In genomic region chr1:211654838-211655787, GRCh38 we compare ENCODE assay signal across 8 cellular contexts. TPM values are rescaled to one million over a fixed set of nuclear protein-coding genes. Genes with fewer than 3 reads are reported as not detected.
DNase-seq lines count a peak whose midpoint lies in the region; ATAC-seq, FAIRE-seq and TF ChIP-seq lines count a peak whose summit lies in the region.

No MANE protein-coding gene starts in this region.

- no peak overlapping the region for H2BK120ac ChIP-seq in neuronal stem cell (ENCODE audit: low read depth, low read length)

- peaks cover 4 to 11% of the 10 kb centered on the region in 2 donors for H3K4me1 ChIP-seq in neuronal stem cell (ENCODE audit: control insufficient read depth in 2 of 2, insufficient read depth in 1 of 2, low read depth in 1 of 2, low read length in 2 of 2)

- peak; percentile 98 for TF ChIP-seq CTCF in LNCAP (IDR thresholded peaks at IDR 0.05)
- peak; percentile 98 for TF ChIP-seq CTCF in fibroblast of mammary gland (conservative IDR thresholded peaks at IDR 0.05; ENCODE audit: control insufficient read depth, insufficient read depth, low read depth, low read length)

- no peaks in the 10 kb centered on the region for H3K9me3 Mint-ChIP-seq in activated T-cell treated with anti-CD3 and anti-CD28 coated beads, Interleukin-2, amount 50 U/mL, for 72 hours

- no peak overlapping the region for H2BK12ac ChIP-seq in neuronal stem cell (ENCODE audit: low read length)

- no peak overlapping the region for H2AK5ac ChIP-seq in neuronal stem cell (ENCODE audit: low read depth, low read length)

- no peak overlapping the region for H2BK5ac ChIP-seq in neuronal stem cell (ENCODE audit: low read length)

- H2BK15ac ChIP-seq in neuronal stem cell (ENCODE audit: low read length), result no peak overlapping the region

- H3K4me2 ChIP-seq in neuronal stem cell (ENCODE audit: insufficient read depth, low read length, poor library complexity, severe bottlenecking), result no peak overlapping the region

- no peak overlapping the region for H4K8ac ChIP-seq in neuronal stem cell (ENCODE audit: low read depth, low read length)

- no peak overlapping the region for H3K4me3 ChIP-seq in fibroblast of mammary gland (ENCODE audit: control insufficient read depth, low read depth, low read length)
- H3K4me3 ChIP-seq in neuronal stem cell (ENCODE audit: low read length in 2 of 2), result no peak overlapping the region

- no peak overlapping the region for H3K27ac ChIP-seq in neuronal stem cell (replicated peaks; ENCODE audit: low read length)

- peaks cover 0 to 14% (median 0%) of the 10 kb centered on the region in 3 experiments for H3K27me3 ChIP-seq in neuronal stem cell (ENCODE audit: control insufficient read depth in 3 of 3, insufficient read depth in 3 of 3, low read depth in 1 of 3, low read length in 3 of 3)

- H4K91ac ChIP-seq in neuronal stem cell (ENCODE audit: low read depth, low read length, poor library complexity), result no peak overlapping the region

- H3K27ac Mint-ChIP-seq in activated T-cell treated with anti-CD3 and anti-CD28 coated beads, Interleukin-2, amount 50 U/mL, for 72 hours, result no peak overlapping the region

- peak overlapping the region; percentile 74 for H2AFZ ChIP-seq in neuronal stem cell (ENCODE audit: low read length)

- H3K4ac ChIP-seq in neuronal stem cell (ENCODE audit: low read length), result no peak overlapping the region

- H3K18ac ChIP-seq in neuronal stem cell (ENCODE audit: low read length), result no peak overlapping the region

- H3K9ac ChIP-seq in neuronal stem cell (ENCODE audit: low read depth, low read length, poor library complexity), result no peak overlapping the region

- ATAC-seq in GM21723 (IDR thresholded peaks at IDR 0.05; ENCODE audit: unreplicated experiment), result peak; percentile 91
- peak; percentile 93 to 95 for ATAC-seq in activated T-cell treated with anti-CD3 and anti-CD28 coated beads, Interleukin-2, amount 50 U/mL, for 72 hours (replicated peaks in 1 of 2)

- H3K23ac ChIP-seq in neuronal stem cell (ENCODE audit: low read depth, low read length, poor library complexity), result no peak overlapping the region

- no peaks in the 10 kb centered on the region for H3K36me3 Mint-ChIP-seq in activated T-cell treated with anti-CD3 and anti-CD28 coated beads, Interleukin-2, amount 50 U/mL, for 72 hours (ENCODE audit: insufficient read depth in 2 of 2)

- H3K27me3 Mint-ChIP-seq in activated T-cell treated with anti-CD3 and anti-CD28 coated beads, Interleukin-2, amount 50 U/mL, for 72 hours (ENCODE audit: low read depth), result no peaks in the 10 kb centered on the region

- no peak overlapping the region for H3K4me3 Mint-ChIP-seq in activated T-cell treated with anti-CD3 and anti-CD28 coated beads, Interleukin-2, amount 50 U/mL, for 72 hours

- H3K14ac ChIP-seq in neuronal stem cell (ENCODE audit: low read length), result no peak overlapping the region

- WGBS in neuronal stem cell (ENCODE audit: extremely low coverage in 2 of 2, insufficient read length in 2 of 2, insufficient replicate concordance in 1 of 2), 2 donors, result no CpG with 5 or more reads among the region's 27 CpGs

- peak; percentile 57 for FAIRE-seq in RCC 7860 (lab: Jason Lieb, UNC)

- peaks cover 4% of the 10 kb centered on the region for H3K4me1 Mint-ChIP-seq in activated T-cell treated with anti-CD3 and anti-CD28 coated beads, Interleukin-2, amount 50 U/mL, for 72 hours (ENCODE audit: low read depth)

- H3K79me1 ChIP-seq in neuronal stem cell (ENCODE audit: low read depth, low read length), result no peaks in the 10 kb centered on the region

- no peaks in the 10 kb centered on the region for H3K36me3 ChIP-seq in neuronal stem cell (replicated peaks in 1 of 2; ENCODE audit: control insufficient read depth in 2 of 2, insufficient read depth in 2 of 2, low read length in 2 of 2)

- DNase-seq in DMS53 (lab: John Stamatoyannopoulos, UW) (peak; percentile 94), RCC 7860 (ENCODE audit: low spot score) (peak; percentile 64), fibroblast of mammary gland (ENCODE audit: low read depth) (peak; percentile 85), neuronal stem cell (ENCODE audit: low spot score) (peak; percentile 79), stromal cell of bone marrow (ENCODE audit: low read depth) (peak; percentile 67)
- peak; percentile 83 to 84 for DNase-seq in activated T-cell treated with anti-CD3 and anti-CD28 coated beads, Interleukin-2, amount 50 U/mL, for 72 hours

- H3K9me3 ChIP-seq in neuronal stem cell (replicated peaks in 1 of 2; ENCODE audit: control insufficient read depth in 2 of 2, insufficient read depth in 1 of 2, low read depth in 1 of 2, low read length in 2 of 2), result no peaks in the 10 kb centered on the region

RNA-seq across cellular contexts. Expression of gene NEK2, which starts 20.3 kb away (rescaled TPM):
- total RNA-seq in activated T-cell treated with anti-CD3 and anti-CD28 coated beads, Interleukin-2, amount 50 U/mL, for 72 hours, result 10 to 100 TPM; 36.8 to 41.9 TPM
- 35.5 TPM for polyA plus RNA-seq in neuronal stem cell (2013, experiment 1 of 2)
- polyA plus RNA-seq in neuronal stem cell (2013, experiment 2 of 2), result 36.7 TPM
